8 cellular contexts compared by ENCODE assay signal in the genomic region with DNA sequence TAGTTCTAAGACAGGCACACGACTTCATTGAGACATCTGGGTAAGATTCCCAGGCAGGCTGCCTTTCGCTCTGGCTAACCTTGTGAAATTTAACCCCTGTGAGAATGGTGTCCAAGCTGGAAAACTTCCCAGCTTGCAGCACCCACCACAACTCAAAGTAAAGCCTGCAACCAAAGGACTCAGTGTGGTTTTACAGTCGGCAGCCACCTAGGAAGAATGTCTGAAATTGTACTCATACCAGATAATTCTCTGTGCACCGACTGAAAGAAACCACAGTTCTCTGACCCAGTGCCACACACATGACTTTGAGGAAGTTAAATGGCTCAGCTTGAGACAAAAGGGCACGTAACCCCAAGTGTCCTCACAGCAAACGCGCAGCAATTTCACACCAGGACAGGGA.
DNase-seq lines count a peak whose midpoint lies in the region; ATAC-seq, FAIRE-seq and TF ChIP-seq lines count a peak whose summit lies in the region.

No MANE protein-coding gene starts in this region.

- H3K9me3 ChIP-seq in astrocyte (ENCODE audit: insufficient read depth, low read depth, low read length) (no peaks in the 10 kb centered on the region), Caco-2 (no peaks in the 10 kb centered on the region)

- H3K4me1 ChIP-seq in astrocyte (ENCODE audit: insufficient read depth, low read length) (peaks cover 55% of the 10 kb centered on the region), Caco-2 (peaks cover 21% of the 10 kb centered on the region)

- peak overlapping the region; percentile 82 for H3K27ac ChIP-seq in astrocyte (ENCODE audit: low read depth, low read length)

- CTCF ChIA-PET in Caco-2 (lab: Charles Lee): no interaction called here

- no peak overlapping the region for H2AFZ ChIP-seq in astrocyte (ENCODE audit: low read depth, low read length)

- H3K4me3 Mint-ChIP-seq in astrocyte (ENCODE audit: unreplicated experiment): peak overlapping the region; percentile 37
- H3K4me3 Mint-ChIP-seq in memory B cell: peak overlapping the region; percentile 12
- H3K4me3 Mint-ChIP-seq in Caco-2 (ENCODE audit: unreplicated experiment): no peak overlapping the region

- peaks cover 12% of the 10 kb centered on the region for H3K36me3 ChIP-seq in astrocyte (ENCODE audit: insufficient read depth, low read length)
- H3K36me3 ChIP-seq in Caco-2 (ENCODE audit: control insufficient read depth, insufficient read depth, low read length): no peaks in the 10 kb centered on the region

- H3K4me1 Mint-ChIP-seq in astrocyte (ENCODE audit: low read depth, unreplicated experiment): peaks cover 83% of the 10 kb centered on the region
- peaks cover 35% of the 10 kb centered on the region for H3K4me1 Mint-ChIP-seq in memory B cell
- H3K4me1 Mint-ChIP-seq in Caco-2 (ENCODE audit: low read depth, unreplicated experiment): peaks cover 27% of the 10 kb centered on the region

- DNase-seq in EL: peak; percentile 97
- peak; percentile 64 for DNase-seq in KG1 (lab: John Stamatoyannopoulos, UW)
- DNase-seq in astrocyte (ENCODE audit: low read depth): peak; percentile 99
- no peak for DNase-seq in memory B cell (ENCODE audit: low spot score in 2 of 2)
- no peak for DNase-seq in middle frontal gyrus (ENCODE audit: extremely low spot score, low spot score)
- no peak for DNase-seq in Caco-2
- no peak for DNase-seq in effector CD4-positive, alpha-beta T cell

- H3K27me3 Mint-ChIP-seq in astrocyte (ENCODE audit: low read depth, unreplicated experiment): no peaks in the 10 kb centered on the region
- no peaks in the 10 kb centered on the region for H3K27me3 Mint-ChIP-seq in memory B cell
- no peaks in the 10 kb centered on the region for H3K27me3 Mint-ChIP-seq in Caco-2 (ENCODE audit: insufficient read depth, unreplicated experiment)

- peak overlapping the region; percentile 51 for H3K4me2 ChIP-seq in astrocyte (ENCODE audit: low read length)

- H3K27ac Mint-ChIP-seq in astrocyte (ENCODE audit: unreplicated experiment): peak overlapping the region; percentile 79
- no peak overlapping the region for H3K27ac Mint-ChIP-seq in memory B cell
- H3K27ac Mint-ChIP-seq in Caco-2 (ENCODE audit: unreplicated experiment): no peak overlapping the region

- H3K36me3 Mint-ChIP-seq in astrocyte (ENCODE audit: low read depth, unreplicated experiment) (peaks cover 14% of the 10 kb centered on the region), memory B cell (peaks cover 24% of the 10 kb centered on the region), Caco-2 (ENCODE audit: insufficient read depth, unreplicated experiment) (peaks cover 29% of the 10 kb centered on the region)

- BruUV-seq in Caco-2 (replicated peaks; lab: Mats Ljungman, UMichigan): no TSS peak

- H3K4me3 ChIP-seq in astrocyte (ENCODE audit: insufficient read depth, low read depth, low read length): no peak overlapping the region
- H3K4me3 ChIP-seq in Caco-2 (ENCODE audit: low read depth, low read length): no peak overlapping the region

- peak; percentile 94 for FAIRE-seq in astrocyte (lab: Jason Lieb, UNC)

- intact Hi-C loops in Caco-2 (cut with micrococcal nuclease; ENCODE audit: unreplicated experiment): no loop called here

- H4K20me1 ChIP-seq in astrocyte (ENCODE audit: insufficient read depth, low read length): peaks cover 62% of the 10 kb centered on the region

- H3K27me3 ChIP-seq in astrocyte (ENCODE audit: insufficient read depth, low read length): no peaks in the 10 kb centered on the region
- H3K27me3 ChIP-seq in Caco-2 (replicated peaks; ENCODE audit: control insufficient read depth, insufficient read depth, low read length): no peaks in the 10 kb centered on the region

- ATAC-seq in memory B cell (ENCODE audit: low read depth): peak; percentile 56
- ATAC-seq in HG03457 (IDR thresholded peaks at IDR 0.05; ENCODE audit: unreplicated experiment): no peak

- TF ChIP-seq CTCF in astrocyte (IDR thresholded peaks at IDR 0.05; ENCODE audit: insufficient read depth, low read depth, low read length): no peak
- no peak for TF ChIP-seq CTCF in Caco-2 (IDR thresholded peaks at IDR 0.05; ENCODE audit: insufficient read depth in 1 of 2, low read depth in 1 of 2, low read length in 1 of 2, severe bottlenecking in 1 of 2, unreplicated experiment in 1 of 2)

- H3K9ac ChIP-seq in astrocyte (ENCODE audit: low read length): peak overlapping the region; percentile 56

- H3K9me3 Mint-ChIP-seq in astrocyte (ENCODE audit: unreplicated experiment): no peaks in the 10 kb centered on the region
- H3K9me3 Mint-ChIP-seq in memory B cell: no peaks in the 10 kb centered on the region
- H3K9me3 Mint-ChIP-seq in Caco-2 (ENCODE audit: unreplicated experiment): no peaks in the 10 kb centered on the region

- POLR2A ChIA-PET in Caco-2 (lab: Charles Lee): no interaction called here

- H3K79me2 ChIP-seq in astrocyte (ENCODE audit: insufficient read depth, low read length): peaks cover 98% of the 10 kb centered on the region

Comparison
In these comparisons a context has a peak if more than half of its experiments do, and no peak if none do; other contexts are left out.
1. DNase-seq: peak in EL (single experiment), KG1 (single experiment) and astrocyte (single experiment); none in memory B cell (0 of 2), middle frontal gyrus (single experiment), Caco-2 (0 of 2) and effector CD4-positive, alpha-beta T cell (single experiment).